17 cellular contexts compared by ENCODE assay signal in genomic region chr6:113328886-113329381, GRCh38.
A peak's percentile ranks its signal among the peaks of the same experiment; 100 is the strongest.
DNase-seq lines count a peak whose midpoint lies in the region; ATAC-seq and TF ChIP-seq lines count a peak whose summit lies in the region.
"Had no signal": no experiment of that assay in that cellular context is flagged by ENCODE, and none has a peak within 500 bp of the region (broad histone marks: within the 10 kb centered on the region; RNA-seq: fewer than 3 reads in every experiment).

No MANE protein-coding gene starts in this region.

- no peak for TF ChIP-seq CTCF in HCT116 (IDR thresholded peaks at IDR 0.05 in 2 of 3, conservative IDR thresholded peaks at IDR 0.05 in 1 of 3; ENCODE audit: borderline replicate concordance in 1 of 3, insufficient read depth in 1 of 3, low read depth in 2 of 3, low read length in 2 of 3)
- TF ChIP-seq CTCF in brain (conservative IDR thresholded peaks at IDR 0.05) = no peak
- TF ChIP-seq CTCF in gastrocnemius medialis (IDR thresholded peaks at IDR 0.05 in 4 of 5, conservative IDR thresholded peaks at IDR 0.05 in 1 of 5) = no peak

- H3K36me3 Mint-ChIP-seq in brain = no peaks in the 10 kb centered on the region
- H3K36me3 Mint-ChIP-seq: activated naive CD4-positive, alpha-beta T cell treated with anti-CD3 and anti-CD28 coated beads, Interleukin-2, amount 50 U/mL, for 24 hours had no signal

- WGBS in right cardiac atrium = 51% methylated on average over 4 of the region's 4 CpGs

- H3K4me3 ChIP-seq in HCT116 (replicated peaks in 1 of 2; ENCODE audit: low read depth in 1 of 2, low read length in 2 of 2) = no peak overlapping the region
- H3K4me3 ChIP-seq in right cardiac atrium (ENCODE audit: low read length) = no peak overlapping the region
- H3K4me3 ChIP-seq in gastrocnemius medialis = no peak overlapping the region

- POLR2A ChIA-PET in HCT116 (lab: Charles Lee) = no interaction called here

- CTCF ChIA-PET in HCT116 (lab: Charles Lee) = interaction anchor here (4.1 kb wide), 1 partner anchor 22 kb away, joined by 15 read pairs; no protein-coding TSS in a partner anchor

- peak overlapping the region in 3 of 5 experiments; percentile 77 to 81 (median 78) for H3K27ac Mint-ChIP-seq in brain
- H3K27ac Mint-ChIP-seq: activated naive CD4-positive, alpha-beta T cell treated with anti-CD3 and anti-CD28 coated beads, Interleukin-2, amount 50 U/mL, for 24 hours; stimulated activated naive CD8-positive, alpha-beta T cell treated with anti-CD3 and anti-CD28 coated beads, Interleukin-15, amount 100 ng/mL, for 72 hours had no signal

- H3K27me3 ChIP-seq in HCT116 (ENCODE audit: insufficient read depth, low read length) = no peaks in the 10 kb centered on the region
- H3K27me3 ChIP-seq in right cardiac atrium (ENCODE audit: control insufficient read depth, insufficient read depth) = no peaks in the 10 kb centered on the region
- H3K27me3 ChIP-seq in gastrocnemius medialis = no peaks in the 10 kb centered on the region

- intact Hi-C loops in HCT116 (cut with micrococcal nuclease) (no loop called here), right cardiac atrium (cut with DNase I) (no loop called here), gastrocnemius medialis (cut with DNase I; ENCODE audit: low total_unique reads) (no loop called here)

- ATAC-seq in HCT116 (no peak), right cardiac atrium (peak; percentile 38 to 55), gastrocnemius medialis (no peak)
- ATAC-seq: stimulated activated naive CD8-positive, alpha-beta T cell treated with anti-CD3 and anti-CD28 coated beads, Interleukin-15, amount 100 ng/mL, for 72 hours had no signal

- no peak for TF ChIP-seq RAD21 in HCT116 (IDR thresholded peaks at IDR 0.05; ENCODE audit: low read depth)

- no peak overlapping the region for H3K4me2 ChIP-seq in HCT116 (ENCODE audit: low read length)

- peak overlapping the region in 2 of 5 experiments; percentile 1 to 49 for H3K4me3 Mint-ChIP-seq in brain
- H3K4me3 Mint-ChIP-seq: activated naive CD4-positive, alpha-beta T cell treated with anti-CD3 and anti-CD28 coated beads, Interleukin-2, amount 50 U/mL, for 24 hours; stimulated activated naive CD8-positive, alpha-beta T cell treated with anti-CD3 and anti-CD28 coated beads, Interleukin-15, amount 100 ng/mL, for 72 hours had no signal

- peak overlapping the region; percentile 88 for H2AFZ ChIP-seq in HCT116 (ENCODE audit: low read depth, low read length, poor library complexity, severe bottlenecking)

- peaks cover 0 to 10% (median 5%) of the 10 kb centered on the region in 5 experiments for H3K9me3 Mint-ChIP-seq in brain

- H3K27me3 Mint-ChIP-seq in brain = no peaks in the 10 kb centered on the region
- H3K27me3 Mint-ChIP-seq: activated naive CD4-positive, alpha-beta T cell treated with anti-CD3 and anti-CD28 coated beads, Interleukin-2, amount 50 U/mL, for 24 hours; stimulated activated naive CD8-positive, alpha-beta T cell treated with anti-CD3 and anti-CD28 coated beads, Interleukin-15, amount 100 ng/mL, for 72 hours had no signal

- H3K4me1 Mint-ChIP-seq in brain = peaks cover 34% of the 10 kb centered on the region
- H3K4me1 Mint-ChIP-seq: activated naive CD4-positive, alpha-beta T cell treated with anti-CD3 and anti-CD28 coated beads, Interleukin-2, amount 50 U/mL, for 24 hours; stimulated activated naive CD8-positive, alpha-beta T cell treated with anti-CD3 and anti-CD28 coated beads, Interleukin-15, amount 100 ng/mL, for 72 hours had no signal

- no TSS peak for BruUV-seq in HCT116 (replicated peaks; lab: Mats Ljungman, UMichigan)

- in situ Hi-C loops in gastrocnemius medialis (cut with MboI; ENCODE audit: low sequenced_read_pairs in 4 of 4) = no loop called here

- no peaks in the 10 kb centered on the region for H3K79me2 ChIP-seq in HCT116 (ENCODE audit: insufficient read depth, low read length)

- H3K27ac ChIP-seq in HCT116 (ENCODE audit: low read depth, low read length) = no peak overlapping the region
- no peak overlapping the region for H3K27ac ChIP-seq in right cardiac atrium (ENCODE audit: low read length)
- no peak overlapping the region for H3K27ac ChIP-seq in gastrocnemius medialis

- no peaks in the 10 kb centered on the region for H3K36me3 ChIP-seq in HCT116 (ENCODE audit: control insufficient read depth in 1 of 2, insufficient read depth in 2 of 2, low read length in 2 of 2)
- no peaks in the 10 kb centered on the region for H3K36me3 ChIP-seq in gastrocnemius medialis

- no peaks in the 10 kb centered on the region for H3K9me3 ChIP-seq in HCT116 (ENCODE audit: control insufficient read depth in 1 of 2, insufficient read depth in 1 of 2, low read depth in 1 of 2, low read length in 2 of 2)
- no peaks in the 10 kb centered on the region for H3K9me3 ChIP-seq in right cardiac atrium (ENCODE audit: control insufficient read depth, low read length)
- H3K9me3 ChIP-seq in gastrocnemius medialis = no peaks in the 10 kb centered on the region

- TF ChIP-seq POLR2A in HCT116 (IDR thresholded peaks at IDR 0.05; ENCODE audit: borderline replicate concordance, extremely low read depth, insufficient read depth, insufficient read length) = no peak
- no peak for TF ChIP-seq POLR2A in gastrocnemius medialis (IDR thresholded peaks at IDR 0.05)

- no peak overlapping the region for H3K9ac ChIP-seq in HCT116 (ENCODE audit: low read length)

- no peaks in the 10 kb centered on the region for H4K20me1 ChIP-seq in HCT116 (ENCODE audit: insufficient read depth)

- DNase-seq in HCT116 (ENCODE audit: low read depth, low spot score) = no peak
- DNase-seq in right cardiac atrium = peak in 2 of 3 donors; percentile 23 to 36
- peak; percentile 87 for DNase-seq in pons (ENCODE audit: low spot score)
- DNase-seq in SIG-M5 treated with dmso at 0.1 percent for 504 hours (lab: John Stamatoyannopoulos, UW; ENCODE audit: unreplicated experiment) = no peak
- DNase-seq in LoVo (ENCODE audit: low spot score) = no peak
- no peak for DNase-seq in gastrocnemius medialis
- no peak for DNase-seq in activated effector memory CD4-positive, alpha-beta T cell treated with anti-CD3 and anti-CD28 coated beads, Interleukin-2, amount 50 U/mL, for 16 hours
- DNase-seq: activated CD4-positive, alpha-beta T cell treated with anti-CD3 and anti-CD28 coated beads for 48 hours; activated T-cell treated with anti-CD3 and anti-CD28 coated beads for 4 hours; AML-193; central memory CD4-positive, alpha-beta T cell; DMS 273 treated with DMSO at 0.1 percent for 48 hours; NCI-H1105 treated with DMSO at 0.1 percent for 48 hours; NCI-H2227 treated with DMSO at 0.1 percent for 48 hours; stimulated activated naive CD8-positive, alpha-beta T cell treated with anti-CD3 and anti-CD28 coated beads, Interleukin-15, amount 100 ng/mL, for 72 hours had no signal

- RAD21 ChIA-PET in HCT116 (lab: Charles Lee; ENCODE audit: low non-redundant PET in 1 of 2, low total read pairs in 2 of 2, uncharacterized antibody in 2 of 2, unreplicated experiment in 2 of 2) = no interaction called here

- H3K9me2 ChIP-seq in HCT116 (ENCODE audit: insufficient read depth) = no peaks in the 10 kb centered on the region

- H3K4me1 ChIP-seq in HCT116 (ENCODE audit: control insufficient read depth in 1 of 2, insufficient read depth in 2 of 2, low read length in 2 of 2) = no peaks in the 10 kb centered on the region
- no peaks in the 10 kb centered on the region for H3K4me1 ChIP-seq in right cardiac atrium (ENCODE audit: control insufficient read depth, insufficient read depth, low read length)
- no peaks in the 10 kb centered on the region for H3K4me1 ChIP-seq in gastrocnemius medialis

TF ChIP-seq in HCT116, 20 proteins besides CTCF, POLR2A, EP300 and RAD21:
- TF ChIP-seq JUND (IDR thresholded peaks at IDR 0.05) (no peak), ELF1 (IDR thresholded peaks at IDR 0.05; ENCODE audit: borderline replicate concordance, low read depth) (no peak)

Comparison
In these comparisons a context has a peak if more than half of its experiments do, and no peak if none do; other contexts are left out.
1. ATAC-seq: peak in right cardiac atrium (2 of 2); none in HCT116 (single experiment) and gastrocnemius medialis (0 of 2).
2. DNase-seq: peak in right cardiac atrium (2 of 3) and pons (single experiment); none in HCT116 (single experiment), SIG-M5 treated with dmso at 0.1 percent for 504 hours (single experiment), LoVo (single experiment), gastrocnemius medialis (0 of 2) and activated effector memory CD4-positive, alpha-beta T cell treated with anti-CD3 and anti-CD28 coated beads, Interleukin-2, amount 50 U/mL, for 16 hours (single experiment).